In the genomic region with DNA sequence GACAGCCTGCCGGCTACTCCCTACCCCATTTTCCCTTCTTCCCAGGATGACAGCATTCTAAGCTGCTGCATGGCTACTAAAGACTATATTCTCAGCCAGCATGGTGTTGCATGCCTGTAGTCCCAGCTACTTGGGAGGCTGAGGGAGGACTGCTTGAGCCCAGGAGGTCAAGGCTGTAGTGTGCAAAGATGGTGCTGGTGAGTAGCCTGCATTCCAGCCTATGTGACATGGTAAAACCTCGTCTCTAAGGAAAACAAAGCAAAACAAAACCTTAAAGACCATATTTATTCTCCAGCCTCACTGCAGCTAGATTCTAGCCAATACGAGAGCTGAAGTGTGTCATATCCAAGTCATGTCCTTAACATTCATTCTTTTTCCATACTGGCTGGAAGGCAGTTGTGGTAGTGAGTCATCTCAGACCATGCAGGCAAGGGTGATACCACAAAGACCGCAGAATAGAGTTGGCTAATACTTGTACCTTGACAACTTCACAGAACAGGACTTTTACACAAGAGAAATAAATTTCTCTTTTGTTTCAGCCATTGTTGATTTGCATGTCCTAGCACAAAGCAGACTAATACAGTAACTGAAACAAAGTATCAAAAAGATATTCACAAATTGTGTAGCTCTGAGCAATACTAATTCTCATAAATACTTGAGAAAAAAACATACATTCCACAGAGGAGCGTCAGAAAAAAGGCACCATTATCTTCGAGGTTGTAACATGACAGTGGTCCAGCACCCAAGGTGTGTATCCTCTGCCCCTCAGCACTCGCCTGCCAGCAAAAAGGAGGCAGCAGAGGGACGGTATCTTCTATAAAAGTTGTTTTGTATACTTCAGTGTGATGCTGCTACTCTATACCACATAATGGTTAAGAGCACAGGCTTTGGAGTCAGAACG, we compare ENCODE assay signal across 8 cellular contexts. TPM values are rescaled to one million over a fixed set of nuclear protein-coding genes. Genes with fewer than 3 reads are reported as not detected.
DNase-seq lines count a peak whose midpoint lies in the region; ATAC-seq, FAIRE-seq and TF ChIP-seq lines count a peak whose summit lies in the region.

No MANE protein-coding gene starts in this region.

- no peak for TF ChIP-seq POLR2A in GM12892 (IDR thresholded peaks at IDR 0.05; ENCODE audit: low read depth, low read length)

- H3K27me3 ChIP-seq in left lung = no peaks in the 10 kb centered on the region
- no peaks in the 10 kb centered on the region for H3K27me3 ChIP-seq in thoracic aorta (replicated peaks; ENCODE audit: insufficient read depth)

- peak; percentile 51 for FAIRE-seq in GM12892 (lab: Jason Lieb, UNC)

- ATAC-seq in left lung (peak; percentile 95), thoracic aorta (ENCODE audit: insufficient number of reproducible peaks, low FRiP score, low read depth) (peak; percentile 94), GM19328 (IDR thresholded peaks at IDR 0.05; ENCODE audit: unreplicated experiment) (no peak)

- H3K4me1 ChIP-seq in HEK293 (ENCODE audit: control insufficient read depth, insufficient read depth, low read length) = no peaks in the 10 kb centered on the region
- peaks cover 19 to 30% of the 10 kb centered on the region in 2 donors for H3K4me1 ChIP-seq in left lung
- H3K4me1 ChIP-seq in thoracic aorta (ENCODE audit: control insufficient read depth in 1 of 2, low read depth in 2 of 2) = peaks cover 5 to 22% of the 10 kb centered on the region in 2 donors

- H3K36me3 ChIP-seq in HEK293 (ENCODE audit: control insufficient read depth in 2 of 2, insufficient read depth in 1 of 2, low read length in 2 of 2) = peaks cover 5 to 62% of the 10 kb centered on the region in 2 experiments
- peaks cover 0 to 70% of the 10 kb centered on the region in 2 donors for H3K36me3 ChIP-seq in left lung
- H3K36me3 ChIP-seq in thoracic aorta = peaks cover 7% of the 10 kb centered on the region

- H3K4me3 ChIP-seq in HEK293 (ENCODE audit: low read depth, low read length) = no peak overlapping the region
- H3K4me3 ChIP-seq in left lung = no peak overlapping the region
- no peak overlapping the region for H3K4me3 ChIP-seq in thoracic aorta

- CTCF ChIA-PET in HEK293 (lab: Yijun Ruan, JAX) = interaction anchor here (1.6 kb wide), 1 partner anchor 243 kb away, joined by 4 read pairs; no protein-coding TSS in a partner anchor

- H3K9me3 ChIP-seq in HEK293 (ENCODE audit: control insufficient read depth, insufficient read depth, low read depth, low read length) = no peaks in the 10 kb centered on the region
- H3K9me3 ChIP-seq in left lung = no peaks in the 10 kb centered on the region
- H3K9me3 ChIP-seq in thoracic aorta = no peaks in the 10 kb centered on the region

- intact Hi-C loops in left lung (cut with DNase I) = no loop called here

- POLR2A ChIA-PET in HEK293 (lab: Yijun Ruan, JAX) = no interaction called here

- DNase-seq in GM12892 (ENCODE audit: insufficient read length) (no peak), NCI-H226 (peak; percentile 89), amniotic stem cell (lab: John Stamatoyannopoulos, UW) (peak; percentile 99), left lung (peak in 1 of 2 donors; percentile 62), thoracic aorta (ENCODE audit: low spot score) (peak; percentile 7), DMS 273 treated with DMSO at 0.1 percent for 48 hours (lab: John Stamatoyannopoulos, UW) (no peak)

- H3K27ac ChIP-seq in HEK293 (ENCODE audit: extremely low read depth, low read depth, low read length) (no peak overlapping the region), left lung (peak overlapping the region; percentile 47 to 80), thoracic aorta (peak overlapping the region; percentile 60 to 71)

- no peak for TF ChIP-seq CTCF in HEK293 (tag by site-specific recombination; IDR thresholded peaks at IDR 0.05)
- no peak for TF ChIP-seq CTCF in left lung (IDR thresholded peaks at IDR 0.05)
- TF ChIP-seq CTCF in thoracic aorta (IDR thresholded peaks at IDR 0.05) = no peak

TF ChIP-seq in HEK293, 187 proteins besides CTCF, POLR2A, EP300 and RAD21:
- TF ChIP-seq ZNF585B (tag by site-specific recombination; IDR thresholded peaks at IDR 0.05) = no peak
- TF ChIP-seq ZNF433 (tag by site-specific recombination; IDR thresholded peaks at IDR 0.05; ENCODE audit: low read depth) = no peak
- TF ChIP-seq GLIS1 (tag by site-specific recombination; IDR thresholded peaks at IDR 0.05) = peak; percentile 19; the same call in 1 of the 2 replicates
- no peak for TF ChIP-seq RBAK (tag by site-specific recombination; IDR thresholded peaks at IDR 0.05)
- peak; percentile 78 for TF ChIP-seq ZNF600 (tag by site-specific recombination; IDR thresholded peaks at IDR 0.05)
- no peak for TF ChIP-seq ZNF670 (tag by site-specific recombination; IDR thresholded peaks at IDR 0.05; ENCODE audit: low read depth)
TF ChIP-seq in HEK293: peak in this region for 2.

RNA-seq across cellular contexts. Expression of a gene that starts 14.8 kb away (rescaled TPM):
- 28.7 TPM for polyA plus RNA-seq in GM12892 (2012; ENCODE audit: missing spikeins)
- 10 to 100 TPM; 63.0 to 79.8 TPM for total RNA-seq in left lung
- 10 to 100 TPM; 84.5 to 87.2 TPM for total RNA-seq in thoracic aorta

RNA-seq across cellular contexts. Expression of a gene that starts 15.0 kb away (rescaled TPM):
- polyA plus RNA-seq in GM12892 (2012; ENCODE audit: missing spikeins) = 191 TPM
- 10 to 100 TPM; 44.5 to 74.7 TPM for total RNA-seq in left lung
- 100 to 1,000 TPM in 1 of 2 donors, 10 to 100 TPM in 1; 38.2 to 136 TPM for total RNA-seq in thoracic aorta

RNA-seq across cellular contexts. Expression of a gene that starts 34.7 kb away (rescaled TPM):
- polyA plus RNA-seq in GM12892 (2012; ENCODE audit: missing spikeins) = 48.0 TPM
- total RNA-seq in left lung = 10 to 100 TPM; 46.9 to 58.6 TPM
- 10 to 100 TPM; 54.4 to 64.6 TPM for total RNA-seq in thoracic aorta

RNA-seq across cellular contexts. Expression of a gene that starts 35.0 kb away (rescaled TPM):
- polyA plus RNA-seq in GM12892 (2012; ENCODE audit: missing spikeins) = 176 TPM
- total RNA-seq in left lung (100 to 1,000 TPM in 1 of 2 donors, 10 to 100 TPM in 1; 94.5 to 102 TPM), thoracic aorta (100 to 1,000 TPM in 1 of 2 donors, 10 to 100 TPM in 1; 99.9 to 133 TPM)

Comparison
In these comparisons a context has a peak if more than half of its experiments do, and no peak if none do; other contexts are left out.
1. DNase-seq: peak in NCI-H226 (single experiment), amniotic stem cell (single experiment) and thoracic aorta (single experiment); none in GM12892 (single experiment) and DMS 273 treated with DMSO at 0.1 percent for 48 hours (single experiment).